ENCODE assay signal across 8 cellular contexts in genomic region chr1:236759252-236759859, GRCh38. TPM values are rescaled to one million over a fixed set of nuclear protein-coding genes. Genes with fewer than 3 reads are reported as not detected.
DNase-seq lines count a peak whose midpoint lies in the region; ATAC-seq and TF ChIP-seq lines count a peak whose summit lies in the region.

No MANE protein-coding gene starts in this region.

- H3K4me1 ChIP-seq in esophagus squamous epithelium (no peaks in the 10 kb centered on the region), osteoblast (ENCODE audit: insufficient read depth, low read length) (no peaks in the 10 kb centered on the region)

- no peak overlapping the region for H3K27ac ChIP-seq in esophagus squamous epithelium
- no peak overlapping the region for H3K27ac ChIP-seq in osteoblast (ENCODE audit: low read depth, low read length)

- peak in 2 of 3 donors; percentile 47 to 67 for ATAC-seq in natural killer cell
- ATAC-seq in natural killer cell treated with Interleukin-12 subunit alpha and Interleukin-12 subunit beta and Interleukin-15 and Interleukin-18, amount 100 ng/mL, for 72 hours: no peak
- ATAC-seq in HG02885 (IDR thresholded peaks at IDR 0.05; ENCODE audit: poor library complexity, unreplicated experiment): peak; percentile 59

- no peaks in the 10 kb centered on the region for H3K36me3 ChIP-seq in esophagus squamous epithelium
- H3K36me3 ChIP-seq in osteoblast (ENCODE audit: insufficient read depth, low read length): no peaks in the 10 kb centered on the region

- H3K4me3 Mint-ChIP-seq in natural killer cell: no peak overlapping the region
- no peak overlapping the region for H3K4me3 Mint-ChIP-seq in natural killer cell treated with Interleukin-12 subunit alpha and Interleukin-12 subunit beta and Interleukin-15 and Interleukin-18, amount 100 ng/mL, for 72 hours

- H3K9me3 ChIP-seq in esophagus squamous epithelium: no peaks in the 10 kb centered on the region
- no peaks in the 10 kb centered on the region for H3K9me3 ChIP-seq in osteoblast (ENCODE audit: low read depth, low read length)

- peak overlapping the region; percentile 40 for H3K4me2 ChIP-seq in osteoblast (ENCODE audit: insufficient read depth, low read length)

- no peaks in the 10 kb centered on the region for H3K36me3 Mint-ChIP-seq in natural killer cell
- H3K36me3 Mint-ChIP-seq in natural killer cell treated with Interleukin-12 subunit alpha and Interleukin-12 subunit beta and Interleukin-15 and Interleukin-18, amount 100 ng/mL, for 72 hours: no peaks in the 10 kb centered on the region

- H3K27ac Mint-ChIP-seq in natural killer cell: no peak overlapping the region
- no peak overlapping the region for H3K27ac Mint-ChIP-seq in natural killer cell treated with Interleukin-12 subunit alpha and Interleukin-12 subunit beta and Interleukin-15 and Interleukin-18, amount 100 ng/mL, for 72 hours

- H3K9me3 Mint-ChIP-seq in natural killer cell: no peaks in the 10 kb centered on the region
- no peaks in the 10 kb centered on the region for H3K9me3 Mint-ChIP-seq in natural killer cell treated with Interleukin-12 subunit alpha and Interleukin-12 subunit beta and Interleukin-15 and Interleukin-18, amount 100 ng/mL, for 72 hours

- H3K79me2 ChIP-seq in osteoblast (ENCODE audit: insufficient read depth, low read length): no peaks in the 10 kb centered on the region

- intact Hi-C loops in natural killer cell (cut with micrococcal nuclease): loop anchor here (1.0 to 5.0 kb wide), 2 partner anchors 109 to 803 kb away; no protein-coding TSS in a partner anchor
- intact Hi-C loops in esophagus squamous epithelium (cut with DNase I): loop anchor here (10.0 kb wide), 1 partner anchor 625 kb away; no protein-coding TSS in a partner anchor

- peak; percentile 82 for TF ChIP-seq CTCF in natural killer cell (IDR thresholded peaks at IDR 0.05)
- peak; percentile 24 to 62 (median 40) for TF ChIP-seq CTCF in esophagus squamous epithelium (IDR thresholded peaks at IDR 0.05)
- peak; percentile 77 for TF ChIP-seq CTCF in osteoblast (IDR thresholded peaks at IDR 0.05; ENCODE audit: extremely low read depth, low read depth, low read length)

- WGBS in esophagus squamous epithelium, 2 donors: 42 to 47% methylated on average over 3 of the region's 3 CpGs

- no peaks in the 10 kb centered on the region for H4K20me1 ChIP-seq in osteoblast (ENCODE audit: insufficient read depth, low read length)

- peaks cover 4 to 12% of the 10 kb centered on the region in 2 donors for H3K27me3 Mint-ChIP-seq in natural killer cell (ENCODE audit: low read depth in 2 of 2)
- peaks cover 0 to 4% of the 10 kb centered on the region in 2 donors for H3K27me3 Mint-ChIP-seq in natural killer cell treated with Interleukin-12 subunit alpha and Interleukin-12 subunit beta and Interleukin-15 and Interleukin-18, amount 100 ng/mL, for 72 hours

- peak overlapping the region; percentile 26 for H2AFZ ChIP-seq in osteoblast (ENCODE audit: low read length)

- H3K27me3 ChIP-seq in esophagus squamous epithelium: no peaks in the 10 kb centered on the region
- no peaks in the 10 kb centered on the region for H3K27me3 ChIP-seq in osteoblast (ENCODE audit: insufficient read depth, low read length)

- DNase-seq in natural killer cell (no peak), RPMI8226 (peak; percentile 64), esophagus squamous epithelium (lab: John Stamatoyannopoulos, UW) (no peak), osteoblast (ENCODE audit: insufficient read length, low spot score, missing footprints) (no peak), HK-2 (ENCODE audit: unreplicated experiment) (no peak), COLO668 (lab: John Stamatoyannopoulos, UW; ENCODE audit: unreplicated experiment) (no peak)
- no peak for DNase-seq in natural killer cell treated with Interleukin-12 subunit alpha and Interleukin-12 subunit beta and Interleukin-15 and Interleukin-18, amount 100 ng/mL, for 72 hours (ENCODE audit: low spot score)

- TF ChIP-seq POLR2A in esophagus squamous epithelium (IDR thresholded peaks at IDR 0.05): no peak

- H3K4me1 Mint-ChIP-seq in natural killer cell: peaks cover 0 to 5% of the 10 kb centered on the region in 2 donors
- H3K4me1 Mint-ChIP-seq in natural killer cell treated with Interleukin-12 subunit alpha and Interleukin-12 subunit beta and Interleukin-15 and Interleukin-18, amount 100 ng/mL, for 72 hours (ENCODE audit: low read depth in 2 of 2): peaks cover 3 to 6% of the 10 kb centered on the region in 2 donors

- H3K4me3 ChIP-seq in esophagus squamous epithelium (no peak overlapping the region), osteoblast (ENCODE audit: insufficient read depth, low read length) (no peak overlapping the region)

RNA-seq across cellular contexts. Expression of gene MTR, which starts 35.7 kb away (rescaled TPM):
- total RNA-seq in natural killer cell (10 to 100 TPM; 28.4 to 41.1 (median 38.4) TPM), esophagus squamous epithelium (10 to 100 TPM in 2 of 4 donors, 1 to 10 TPM in 2; 5.8 to 21.6 (median 9.1) TPM), osteoblast (28.6 and 30.0 TPM in 2 replicates)
- total RNA-seq in natural killer cell treated with Interleukin-12 subunit alpha and Interleukin-12 subunit beta and Interleukin-15 and Interleukin-18, amount 100 ng/mL, for 72 hours: 10 to 100 TPM; 36.3 to 47.1 TPM

Comparison
In these comparisons a context has a peak if more than half of its experiments do, and no peak if none do; other contexts are left out.
1. ATAC-seq: peak in natural killer cell (2 of 3) and HG02885 (single experiment); none in natural killer cell treated with Interleukin-12 subunit alpha and Interleukin-12 subunit beta and Interleukin-15 and Interleukin-18, amount 100 ng/mL, for 72 hours (0 of 2).
2. Peak in every context shown above with its lines, with median percentiles within 50 percentile points of each other: CTCF ChIP-seq.